1 cellular context compared by ENCODE assay signal in the genomic region with DNA sequence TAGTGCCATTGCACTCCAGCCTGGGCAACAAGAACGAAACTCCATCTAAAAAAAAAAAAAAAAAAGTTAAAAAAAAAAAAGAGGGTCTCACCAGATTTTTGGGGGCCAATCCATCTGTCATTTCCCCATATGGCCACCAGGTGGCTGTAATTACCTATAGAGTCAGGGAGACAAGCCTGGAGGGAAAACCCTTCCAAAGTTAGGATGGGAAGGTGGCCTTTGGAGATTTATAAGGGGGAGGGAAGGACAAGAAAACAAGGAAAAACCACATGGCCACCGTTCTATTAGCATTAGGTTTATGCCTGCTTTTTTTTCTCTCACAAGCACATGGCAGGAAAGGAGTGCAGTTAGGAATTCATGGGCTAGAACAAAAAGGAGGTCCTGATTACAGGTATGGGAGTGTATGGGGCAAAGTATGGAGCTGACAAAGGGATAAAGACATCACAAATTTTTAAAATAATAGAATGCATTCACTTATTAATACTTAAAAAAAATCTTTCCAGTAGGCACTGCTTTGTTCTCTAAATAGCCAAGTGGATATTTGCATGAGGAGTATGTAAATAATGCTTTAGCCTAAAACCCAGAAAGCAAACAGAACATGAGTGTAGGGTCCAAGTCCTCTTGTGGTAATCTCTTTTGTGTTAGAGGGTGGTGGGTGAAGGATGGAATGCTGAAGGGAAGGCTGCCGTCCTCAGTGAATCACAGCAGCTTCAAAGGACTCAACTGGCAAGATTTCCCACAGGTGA.
TF ChIP-seq lines count a peak whose summit lies in the region.

No MANE protein-coding gene starts in this region.

TF ChIP-seq in IMR-90, 13 proteins besides CTCF, POLR2A, EP300 and RAD21:
- TF ChIP-seq CEBPB (IDR thresholded peaks at IDR 0.05; ENCODE audit: low read depth, low read length) = no peak
- TF ChIP-seq SMC3 (IDR thresholded peaks at IDR 0.05; ENCODE audit: low read depth, low read length) = peak; percentile 90
- TF ChIP-seq MAFK (IDR thresholded peaks at IDR 0.05; ENCODE audit: low read depth, low read length) = no peak
TF ChIP-seq in IMR-90: peak in this region for 1.
